Comparison of ENCODE assay signal across 8 cellular contexts in the genomic region with DNA sequence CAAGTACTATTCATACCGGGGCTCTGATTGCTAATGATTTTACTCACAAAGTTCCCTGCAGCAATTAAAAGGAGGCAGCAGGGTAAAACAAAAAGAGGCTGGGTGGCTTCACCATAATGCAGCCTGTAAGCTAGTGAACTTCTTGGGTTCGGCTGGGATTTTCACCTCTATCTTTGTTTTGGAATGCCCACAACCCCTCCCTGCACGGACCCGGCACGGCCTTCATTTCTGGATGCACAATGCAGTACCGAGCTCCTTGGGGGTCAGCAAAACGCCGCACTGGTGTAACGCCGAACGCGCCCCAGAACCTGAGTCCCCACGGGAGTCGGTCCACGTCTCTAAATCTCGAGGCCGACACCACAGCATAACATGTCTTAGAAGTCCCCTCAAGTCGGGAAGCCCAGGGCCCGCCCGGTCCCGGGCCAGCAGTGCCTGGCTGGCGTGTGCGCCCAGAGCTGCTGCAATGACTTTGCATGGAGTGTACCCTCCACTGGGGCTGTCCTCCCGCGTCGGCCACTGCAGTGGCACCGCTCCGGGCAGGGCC. TPM values are rescaled to one million over a fixed set of nuclear protein-coding genes. Genes with fewer than 3 reads are reported as not detected.
DNase-seq lines count a peak whose midpoint lies in the region; ATAC-seq and TF ChIP-seq lines count a peak whose summit lies in the region.

No MANE protein-coding gene starts in this region.

- 1 to 2% methylated on average over 28 of the region's 28 CpGs for WGBS in aorta, 2 donors

- H3K4me1 ChIP-seq in mucosa of descending colon (ENCODE audit: low read depth), result peaks cover 12% of the 10 kb centered on the region
- H3K4me1 ChIP-seq in aorta (ENCODE audit: control insufficient read depth in 1 of 2, insufficient read depth in 2 of 2, low read length in 2 of 2), result no peaks in the 10 kb centered on the region

- CTCF ChIA-PET in AG04450 (lab: Charles Lee), result interaction anchor here (1.0 kb wide), 1 partner anchor 54 kb away, joined by 3 read pairs; no protein-coding TSS in a partner anchor

- POLR2A ChIA-PET in AG04450 (lab: Yijun Ruan, JAX), result interaction anchor here (0.7 kb wide), 1 partner anchor 82 kb away, joined by 3 read pairs; no protein-coding TSS in a partner anchor

- ATAC-seq in GM19438 (IDR thresholded peaks at IDR 0.05; ENCODE audit: low read depth, unreplicated experiment) (peak; percentile 26), mucosa of descending colon (peak; percentile 69), aorta (ENCODE audit: low FRiP score) (peak; percentile 56), GM21515 (IDR thresholded peaks at IDR 0.05; ENCODE audit: unreplicated experiment) (no peak)

- TF ChIP-seq CTCF in AG04450 (IDR thresholded peaks at IDR 0.05; ENCODE audit: low read depth, low read length) (no peak), coronary artery (IDR thresholded peaks at IDR 0.05) (no peak), mucosa of descending colon (IDR thresholded peaks at IDR 0.05) (no peak)

- H3K9me3 ChIP-seq in AG04450 (ENCODE audit: control insufficient read depth, insufficient read depth, low read length) (no peaks in the 10 kb centered on the region), mucosa of descending colon (no peaks in the 10 kb centered on the region), aorta (ENCODE audit: control insufficient read depth, low read length) (no peaks in the 10 kb centered on the region)

- H3K27ac ChIP-seq in AG04450 (ENCODE audit: low read depth, low read length), result no peak overlapping the region
- H3K27ac ChIP-seq in coronary artery, result peak overlapping the region; percentile 58 to 81
- H3K27ac ChIP-seq in aorta (ENCODE audit: low read depth in 1 of 2, low read length in 2 of 2), result no peak overlapping the region

- intact Hi-C loops in mucosa of descending colon (cut with DNase I, micrococcal nuclease), result no loop called here
- intact Hi-C loops in aorta (cut with DNase I), result no loop called here

- H3K27me3 ChIP-seq in AG04450 (ENCODE audit: control insufficient read depth, insufficient read depth, low read length) (no peaks in the 10 kb centered on the region), aorta (ENCODE audit: control insufficient read depth in 1 of 2, insufficient read depth in 2 of 2, low read length in 1 of 2) (no peaks in the 10 kb centered on the region)

- no peaks in the 10 kb centered on the region for H3K36me3 ChIP-seq in mucosa of descending colon (ENCODE audit: low read depth)
- no peaks in the 10 kb centered on the region for H3K36me3 ChIP-seq in aorta (ENCODE audit: control insufficient read depth in 1 of 2, insufficient read depth in 2 of 2, low read length in 1 of 2)

- H3K4me3 ChIP-seq in AG04450 (ENCODE audit: low read depth, low read length), result peak overlapping the region; percentile 77
- H3K4me3 ChIP-seq in coronary artery, result peak overlapping the region; percentile 96
- peak overlapping the region; percentile 84 for H3K4me3 ChIP-seq in mucosa of descending colon
- peak overlapping the region; percentile 59 to 79 for H3K4me3 ChIP-seq in aorta (ENCODE audit: low read length in 2 of 2)

- DNase-seq in AG04450 (ENCODE audit: low read depth, low spot score) (no peak), NCI-H69 (lab: John Stamatoyannopoulos, UW) (peak; percentile 52), coronary artery (ENCODE audit: low spot score) (no peak), mucosa of descending colon (peak in 2 of 3 donors; percentile 23 to 57), aorta (peak; percentile 53 to 79), COLO668 (lab: John Stamatoyannopoulos, UW; ENCODE audit: unreplicated experiment) (no peak)

RNA-seq across cellular contexts. Expression of a gene that starts 0.8 kb away (rescaled TPM):
- polyA plus RNA-seq in AG04450 (2011; rRNA removed), result 14.2 and 14.5 TPM in 2 replicates
- 58.9 and 64.2 TPM in 2 replicates for polyA minus RNA-seq in AG04450 (2011; rRNA and poly(A)+ RNA removed)
- total RNA-seq in mucosa of descending colon, result 10 to 100 TPM; 16.2 to 25.0 (median 19.0) TPM
- 10 to 100 TPM; 14.0 to 24.7 TPM for total RNA-seq in aorta
- 10 to 100 TPM in 1 of 2 donors, 1 to 10 TPM in 1; 2.5 to 11.0 TPM for polyA plus RNA-seq in aorta

RNA-seq across cellular contexts. Expression of a gene that starts 15.2 kb away (rescaled TPM):
- 0.12 TPM in 1 of 2 replicates, not detected in the other for polyA plus RNA-seq in AG04450 (2011; rRNA removed)
- not detected in 2 replicates for polyA minus RNA-seq in AG04450 (2011; rRNA and poly(A)+ RNA removed)
- total RNA-seq in mucosa of descending colon, result not detected
- not detected for total RNA-seq in aorta
- polyA plus RNA-seq in aorta, result not detected

RNA-seq across cellular contexts. Expression of a gene that starts 49.0 kb away (rescaled TPM):
- 5.4 and 8.7 TPM in 2 replicates for polyA plus RNA-seq in AG04450 (2011; rRNA removed)
- polyA minus RNA-seq in AG04450 (2011; rRNA and poly(A)+ RNA removed), result 6.8 and 7.7 TPM in 2 replicates
- 10 to 100 TPM; 11.2 to 20.8 (median 18.9) TPM for total RNA-seq in mucosa of descending colon
- 10 to 100 TPM; 30.9 to 45.0 TPM for total RNA-seq in aorta
- polyA plus RNA-seq in aorta, result 10 to 100 TPM in 1 of 2 donors, 1 to 10 TPM in 1; 2.6 to 11.0 TPM

Comparison
In these comparisons a context has a peak if more than half of its experiments do, and no peak if none do; other contexts are left out.
1. DNase-seq: peak in NCI-H69 (single experiment), mucosa of descending colon (2 of 3) and aorta (2 of 2); none in AG04450 (single experiment), coronary artery (single experiment) and COLO668 (single experiment).
2. H3K27ac ChIP-seq: peak in coronary artery (2 of 2); none in AG04450 (single experiment) and aorta (0 of 2).
3. Peak in every context shown above with its lines, with median percentiles within 50 percentile points of each other: H3K4me3 ChIP-seq.